Comparison of ENCODE assay signal across 22 cellular contexts in genomic region chr4:95929448-95930064, GRCh38.
DNase-seq lines count a peak whose midpoint lies in the region; ATAC-seq and TF ChIP-seq lines count a peak whose summit lies in the region.
"Had no signal": no experiment of that assay in that cellular context is flagged by ENCODE, and none has a peak within 500 bp of the region (broad histone marks: within the 10 kb centered on the region; RNA-seq: fewer than 3 reads in every experiment).

No MANE protein-coding gene starts in this region.

- no peak overlapping the region for H3K9ac ChIP-seq in mammary epithelial cell (ENCODE audit: insufficient read depth, low read length)

- H3K4me1 Mint-ChIP-seq in MCF 10A (ENCODE audit: insufficient read depth, unreplicated experiment): no peaks in the 10 kb centered on the region
- H3K4me1 Mint-ChIP-seq: nephron had no signal

- H3K4me1 ChIP-seq in mammary epithelial cell (ENCODE audit: insufficient read depth, low read length) (no peaks in the 10 kb centered on the region), thyroid gland (no peaks in the 10 kb centered on the region)
- H3K4me1 ChIP-seq: left ventricle myocardium inferior, upper lobe of right lung had no signal

- POLR2A ChIA-PET in MCF 10A (lab: Yijun Ruan, JAX): no interaction called here
- POLR2A ChIA-PET in GM10248 (lab: Yijun Ruan, JAX): no interaction called here

- no peak overlapping the region for H2AFZ ChIP-seq in mammary epithelial cell (ENCODE audit: low read depth, low read length)

- DNase-seq in MCF 10A (ENCODE audit: unreplicated experiment): peak; percentile 28
- no peak for DNase-seq in mammary epithelial cell
- DNase-seq in NCI-H69 (lab: John Stamatoyannopoulos, UW): peak; percentile 6
- peak; percentile 1 to 2 for DNase-seq in erythroblast (lab: John Stamatoyannopoulos, UW)
- DNase-seq in GM10248 (ENCODE audit: extremely low spot score): no peak
- DNase-seq in thyroid gland: no peak
- DNase-seq in activated CD4-positive, alpha-beta T cell treated with anti-CD3 and anti-CD28 coated beads, Interleukin-2, amount 50 U/mL, for 4 hours: no peak
- DNase-seq: activated CD8-positive, alpha-beta T cell treated with anti-CD3 and anti-CD28 coated beads, Interleukin-2, amount 10 ng/mL, durations not matched to agents 7 days and 5 days; activated T-cell treated with anti-CD3 and anti-CD28 coated beads, Interleukin-2, amount 50 U/mL, for 1 hour; DMS153; Kasumi-1; left ventricle myocardium inferior; NCI-H1105; NCI-H2081; NCI-H510A treated with DMSO at 0.1 percent for 48 hours; SHP77; upper lobe of right lung had no signal

- CTCF ChIA-PET in MCF 10A (lab: Yijun Ruan, JAX): no interaction called here
- CTCF ChIA-PET in mammary epithelial cell (lab: Charles Lee; ENCODE audit: low non-redundant PET): no interaction called here
- CTCF ChIA-PET in GM10248 (lab: Yijun Ruan, JAX): no interaction called here

- intact Hi-C loops in MCF 10A (cut with micrococcal nuclease): no loop called here
- intact Hi-C loops in mammary epithelial cell (cut with micrococcal nuclease): no loop called here
- intact Hi-C loops in thyroid gland (cut with DNase I): no loop called here

- H3K27me3 ChIP-seq in mammary epithelial cell (ENCODE audit: insufficient read depth, low read length) (no peaks in the 10 kb centered on the region), thyroid gland (no peaks in the 10 kb centered on the region)
- H3K27me3 ChIP-seq: upper lobe of right lung had no signal

- H3K36me3 Mint-ChIP-seq in MCF 10A (ENCODE audit: insufficient read depth, unreplicated experiment): no peaks in the 10 kb centered on the region

- H3K27ac Mint-ChIP-seq in MCF 10A (ENCODE audit: low read depth, unreplicated experiment): no peak overlapping the region
- H3K27ac Mint-ChIP-seq: activated CD8-positive, alpha-beta T cell treated with anti-CD3 and anti-CD28 coated beads, Interleukin-2, amount 10 ng/mL, durations not matched to agents 7 days and 5 days; dendritic cell treated with granulocyte-macrophage colony-stimulating factor and Interleukin-4, amounts not matched to agents 40 ng/mL and 50 ng/mL, for 4 days; nephron; progenitor cell of endocrine pancreas had no signal

- 33% methylated on average over 1 of the region's 1 CpG for WGBS in mammary epithelial cell (ENCODE audit: low coverage, missing lambda C conversion rate)
- 60 to 69% methylated on average over 1 of the region's 1 CpG for WGBS in thyroid gland, 2 donors

- H3K4me3 ChIP-seq in mammary epithelial cell (replicated peaks in 1 of 3; ENCODE audit: insufficient read depth in 1 of 3, low read depth in 2 of 3, low read length in 3 of 3) (no peak overlapping the region), thyroid gland (replicated peaks in 1 of 3) (no peak overlapping the region)
- H3K4me3 ChIP-seq: left ventricle myocardium inferior, upper lobe of right lung had no signal

- H3K9me3 ChIP-seq in mammary epithelial cell (replicated peaks; ENCODE audit: insufficient read depth, low read length) (peaks cover 10% of the 10 kb centered on the region), thyroid gland (no peaks in the 10 kb centered on the region)

- no peaks in the 10 kb centered on the region for H4K20me1 ChIP-seq in mammary epithelial cell (ENCODE audit: insufficient read depth, low read length)

- no peak overlapping the region for H3K4me3 Mint-ChIP-seq in MCF 10A (ENCODE audit: unreplicated experiment)
- H3K4me3 Mint-ChIP-seq: activated CD8-positive, alpha-beta T cell treated with anti-CD3 and anti-CD28 coated beads, Interleukin-2, amount 10 ng/mL, durations not matched to agents 7 days and 5 days; dendritic cell treated with granulocyte-macrophage colony-stimulating factor and Interleukin-4, amounts not matched to agents 40 ng/mL and 50 ng/mL, for 4 days; nephron had no signal

- ATAC-seq in GM21515 (IDR thresholded peaks at IDR 0.05; ENCODE audit: unreplicated experiment): no peak
- ATAC-seq: activated CD8-positive, alpha-beta T cell treated with anti-CD3 and anti-CD28 coated beads, Interleukin-2, amount 10 ng/mL, durations not matched to agents 7 days and 5 days; upper lobe of right lung had no signal

- no TSS peak for BruUV-seq in MCF 10A (replicated peaks; lab: Mats Ljungman, UMichigan)
- BruUV-seq in mammary epithelial cell (replicated peaks; lab: Mats Ljungman, UMichigan): no TSS peak

- dilution Hi-C loops in mammary epithelial cell (cut with HindIII; ENCODE audit: low sequenced_read_pairs): no loop called here

- H3K27ac ChIP-seq in mammary epithelial cell (ENCODE audit: insufficient read depth, low read depth, low read length) (no peak overlapping the region), thyroid gland (no peak overlapping the region)
- H3K27ac ChIP-seq: C4-2B, left ventricle myocardium inferior, upper lobe of right lung had no signal

- no peaks in the 10 kb centered on the region for H3K27me3 Mint-ChIP-seq in MCF 10A (ENCODE audit: insufficient read depth, unreplicated experiment)
- H3K27me3 Mint-ChIP-seq: dendritic cell treated with granulocyte-macrophage colony-stimulating factor and Interleukin-4, amounts not matched to agents 40 ng/mL and 50 ng/mL, for 4 days; progenitor cell of endocrine pancreas had no signal

- no peaks in the 10 kb centered on the region for H3K36me3 ChIP-seq in mammary epithelial cell (ENCODE audit: insufficient read depth, low read length)
- no peaks in the 10 kb centered on the region for H3K36me3 ChIP-seq in thyroid gland
- H3K36me3 ChIP-seq: left ventricle myocardium inferior, upper lobe of right lung had no signal

- H3K9me3 Mint-ChIP-seq in MCF 10A (ENCODE audit: unreplicated experiment): peaks cover 29% of the 10 kb centered on the region

- TF ChIP-seq CTCF in MCF 10A (IDR thresholded peaks at IDR 0.05; ENCODE audit: unreplicated experiment) (no peak), mammary epithelial cell (conservative IDR thresholded peaks at IDR 0.05 in 1 of 2, IDR thresholded peaks at IDR 0.05 in 1 of 2; ENCODE audit: extremely low read depth in 1 of 2, insufficient read depth in 1 of 2, low read depth in 1 of 2, low read length in 2 of 2) (no peak), GM10248 (IDR thresholded peaks at IDR 0.05; ENCODE audit: control extremely low read depth, extremely low read depth, low read depth, missing control alignments) (no peak), thyroid gland (IDR thresholded peaks at IDR 0.05) (no peak)

- no peak for TF ChIP-seq POLR2A in erythroblast (IDR thresholded peaks at IDR 0.05; ENCODE audit: low read length)
- TF ChIP-seq POLR2A in thyroid gland (IDR thresholded peaks at IDR 0.05): no peak

- in situ Hi-C loops in mammary epithelial cell (cut with MboI; ENCODE audit: low sequenced_read_pairs in 2 of 2): no loop called here

- no peaks in the 10 kb centered on the region for H3K79me2 ChIP-seq in mammary epithelial cell (ENCODE audit: insufficient read depth, low read length)

- H3K4me2 ChIP-seq in mammary epithelial cell (ENCODE audit: insufficient read depth, low read depth, low read length): no peak overlapping the region

Comparison
In these comparisons a context has a peak if more than half of its experiments do, and no peak if none do; other contexts are left out.
1. DNase-seq: peak in MCF 10A (single experiment), NCI-H69 (single experiment) and erythroblast (2 of 2); none in mammary epithelial cell (single experiment), GM10248 (single experiment), thyroid gland (0 of 2) and activated CD4-positive, alpha-beta T cell treated with anti-CD3 and anti-CD28 coated beads, Interleukin-2, amount 50 U/mL, for 4 hours (0 of 2).